1 cellular context compared by ENCODE assay signal in the genomic region with DNA sequence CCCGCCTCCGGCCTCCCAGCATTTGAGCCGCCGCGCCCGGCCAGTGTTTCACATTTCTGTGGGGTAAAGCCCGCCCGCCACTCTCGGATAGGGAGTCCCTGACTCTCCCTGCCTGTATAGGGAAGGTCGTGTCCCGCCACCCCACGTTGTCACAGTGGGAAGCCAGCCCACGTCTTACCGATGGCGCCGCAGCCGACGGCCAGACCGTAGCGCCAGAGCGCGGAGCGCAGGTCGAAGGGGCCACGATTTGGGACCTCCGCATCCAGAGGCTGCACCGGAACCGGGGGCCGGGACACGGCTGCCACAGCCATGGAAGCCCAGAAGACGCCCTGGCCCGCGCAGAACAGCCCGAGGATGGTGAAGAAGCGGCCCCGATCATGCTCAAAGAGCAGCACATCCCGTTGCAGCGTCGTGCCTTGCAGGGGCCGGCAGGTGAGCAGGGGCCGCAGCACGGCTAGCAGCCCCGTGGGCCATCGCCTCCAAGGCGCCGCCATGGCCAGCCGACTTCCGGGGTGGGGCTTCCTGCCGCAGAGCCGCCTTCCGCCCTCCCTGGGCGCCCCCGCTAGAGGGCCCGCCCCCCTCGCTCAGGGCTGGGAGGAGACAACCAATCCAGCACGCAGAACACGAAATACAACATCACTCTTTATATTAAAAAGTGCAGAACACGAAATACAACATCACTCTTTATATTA.
A peak's percentile ranks its signal among the peaks of the same experiment; 100 is the strongest.
TF ChIP-seq lines count a peak whose summit lies in the region.

A gene with protein sequence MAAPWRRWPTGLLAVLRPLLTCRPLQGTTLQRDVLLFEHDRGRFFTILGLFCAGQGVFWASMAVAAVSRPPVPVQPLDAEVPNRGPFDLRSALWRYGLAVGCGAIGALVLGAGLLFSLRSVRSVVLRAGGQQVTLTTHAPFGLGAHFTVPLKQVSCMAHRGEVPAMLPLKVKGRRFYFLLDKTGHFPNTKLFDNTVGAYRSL (minus strand): TSS at position 506 of the 692 bp plus-strand sequence. CDS start 12 bp downstream, at position 494.

TF ChIP-seq in GM12878, 131 proteins besides CTCF, POLR2A, EP300 and RAD21 (continued from another document and continues in another):
- TF ChIP-seq, protein P1, sequence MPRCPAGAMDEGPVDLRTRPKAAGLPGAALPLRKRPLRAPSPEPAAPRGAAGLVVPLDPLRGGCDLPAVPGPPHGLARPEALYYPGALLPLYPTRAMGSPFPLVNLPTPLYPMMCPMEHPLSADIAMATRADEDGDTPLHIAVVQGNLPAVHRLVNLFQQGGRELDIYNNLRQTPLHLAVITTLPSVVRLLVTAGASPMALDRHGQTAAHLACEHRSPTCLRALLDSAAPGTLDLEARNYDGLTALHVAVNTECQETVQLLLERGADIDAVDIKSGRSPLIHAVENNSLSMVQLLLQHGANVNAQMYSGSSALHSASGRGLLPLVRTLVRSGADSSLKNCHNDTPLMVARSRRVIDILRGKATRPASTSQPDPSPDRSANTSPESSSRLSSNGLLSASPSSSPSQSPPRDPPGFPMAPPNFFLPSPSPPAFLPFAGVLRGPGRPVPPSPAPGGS (IDR thresholded peaks at IDR 0.05; ENCODE audit: borderline replicate concordance, insufficient read depth, low read depth, low read length, poor library complexity, severe bottlenecking) = peak; percentile 94
- TF ChIP-seq, protein P2, sequence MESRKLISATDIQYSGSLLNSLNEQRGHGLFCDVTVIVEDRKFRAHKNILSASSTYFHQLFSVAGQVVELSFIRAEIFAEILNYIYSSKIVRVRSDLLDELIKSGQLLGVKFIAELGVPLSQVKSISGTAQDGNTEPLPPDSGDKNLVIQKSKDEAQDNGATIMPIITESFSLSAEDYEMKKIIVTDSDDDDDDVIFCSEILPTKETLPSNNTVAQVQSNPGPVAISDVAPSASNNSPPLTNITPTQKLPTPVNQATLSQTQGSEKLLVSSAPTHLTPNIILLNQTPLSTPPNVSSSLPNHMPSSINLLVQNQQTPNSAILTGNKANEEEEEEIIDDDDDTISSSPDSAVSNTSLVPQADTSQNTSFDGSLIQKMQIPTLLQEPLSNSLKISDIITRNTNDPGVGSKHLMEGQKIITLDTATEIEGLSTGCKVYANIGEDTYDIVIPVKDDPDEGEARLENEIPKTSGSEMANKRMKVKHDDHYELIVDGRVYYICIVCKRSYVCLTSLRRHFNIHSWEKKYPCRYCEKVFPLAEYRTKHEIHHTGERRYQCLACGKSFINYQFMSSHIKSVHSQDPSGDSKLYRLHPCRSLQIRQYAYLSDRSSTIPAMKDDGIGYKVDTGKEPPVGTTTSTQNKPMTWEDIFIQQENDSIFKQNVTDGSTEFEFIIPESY (IDR thresholded peaks at IDR 0.05) = no peak
- TF ChIP-seq, protein P3, sequence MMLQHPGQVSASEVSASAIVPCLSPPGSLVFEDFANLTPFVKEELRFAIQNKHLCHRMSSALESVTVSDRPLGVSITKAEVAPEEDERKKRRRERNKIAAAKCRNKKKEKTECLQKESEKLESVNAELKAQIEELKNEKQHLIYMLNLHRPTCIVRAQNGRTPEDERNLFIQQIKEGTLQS (IDR thresholded peaks at IDR 0.05; ENCODE audit: borderline replicate concordance, extremely low read depth, low read depth, low read length) = no peak
- TF ChIP-seq CHD2 (IDR thresholded peaks at IDR 0.05; ENCODE audit: borderline replicate concordance, low read depth, low read length) = no peak
- TF ChIP-seq, protein P4, sequence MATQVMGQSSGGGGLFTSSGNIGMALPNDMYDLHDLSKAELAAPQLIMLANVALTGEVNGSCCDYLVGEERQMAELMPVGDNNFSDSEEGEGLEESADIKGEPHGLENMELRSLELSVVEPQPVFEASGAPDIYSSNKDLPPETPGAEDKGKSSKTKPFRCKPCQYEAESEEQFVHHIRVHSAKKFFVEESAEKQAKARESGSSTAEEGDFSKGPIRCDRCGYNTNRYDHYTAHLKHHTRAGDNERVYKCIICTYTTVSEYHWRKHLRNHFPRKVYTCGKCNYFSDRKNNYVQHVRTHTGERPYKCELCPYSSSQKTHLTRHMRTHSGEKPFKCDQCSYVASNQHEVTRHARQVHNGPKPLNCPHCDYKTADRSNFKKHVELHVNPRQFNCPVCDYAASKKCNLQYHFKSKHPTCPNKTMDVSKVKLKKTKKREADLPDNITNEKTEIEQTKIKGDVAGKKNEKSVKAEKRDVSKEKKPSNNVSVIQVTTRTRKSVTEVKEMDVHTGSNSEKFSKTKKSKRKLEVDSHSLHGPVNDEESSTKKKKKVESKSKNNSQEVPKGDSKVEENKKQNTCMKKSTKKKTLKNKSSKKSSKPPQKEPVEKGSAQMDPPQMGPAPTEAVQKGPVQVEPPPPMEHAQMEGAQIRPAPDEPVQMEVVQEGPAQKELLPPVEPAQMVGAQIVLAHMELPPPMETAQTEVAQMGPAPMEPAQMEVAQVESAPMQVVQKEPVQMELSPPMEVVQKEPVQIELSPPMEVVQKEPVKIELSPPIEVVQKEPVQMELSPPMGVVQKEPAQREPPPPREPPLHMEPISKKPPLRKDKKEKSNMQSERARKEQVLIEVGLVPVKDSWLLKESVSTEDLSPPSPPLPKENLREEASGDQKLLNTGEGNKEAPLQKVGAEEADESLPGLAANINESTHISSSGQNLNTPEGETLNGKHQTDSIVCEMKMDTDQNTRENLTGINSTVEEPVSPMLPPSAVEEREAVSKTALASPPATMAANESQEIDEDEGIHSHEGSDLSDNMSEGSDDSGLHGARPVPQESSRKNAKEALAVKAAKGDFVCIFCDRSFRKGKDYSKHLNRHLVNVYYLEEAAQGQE (IDR thresholded peaks at IDR 0.05; ENCODE audit: low read depth, low read length) = no peak
- TF ChIP-seq TBL1XR1 (IDR thresholded peaks at IDR 0.05; ENCODE audit: low read depth, low read length) = no peak
- peak; percentile 43 for TF ChIP-seq DPF2 (IDR thresholded peaks at IDR 0.05)
- no peak for TF ChIP-seq ESRRA (IDR thresholded peaks at IDR 0.05; ENCODE audit: low read length)
- no peak for TF ChIP-seq ZSCAN29 (IDR thresholded peaks at IDR 0.05)
- no peak for TF ChIP-seq MEF2B (IDR thresholded peaks at IDR 0.05; ENCODE audit: partially characterized antibody, poor library complexity, severe bottlenecking)
- TF ChIP-seq, protein P5, sequence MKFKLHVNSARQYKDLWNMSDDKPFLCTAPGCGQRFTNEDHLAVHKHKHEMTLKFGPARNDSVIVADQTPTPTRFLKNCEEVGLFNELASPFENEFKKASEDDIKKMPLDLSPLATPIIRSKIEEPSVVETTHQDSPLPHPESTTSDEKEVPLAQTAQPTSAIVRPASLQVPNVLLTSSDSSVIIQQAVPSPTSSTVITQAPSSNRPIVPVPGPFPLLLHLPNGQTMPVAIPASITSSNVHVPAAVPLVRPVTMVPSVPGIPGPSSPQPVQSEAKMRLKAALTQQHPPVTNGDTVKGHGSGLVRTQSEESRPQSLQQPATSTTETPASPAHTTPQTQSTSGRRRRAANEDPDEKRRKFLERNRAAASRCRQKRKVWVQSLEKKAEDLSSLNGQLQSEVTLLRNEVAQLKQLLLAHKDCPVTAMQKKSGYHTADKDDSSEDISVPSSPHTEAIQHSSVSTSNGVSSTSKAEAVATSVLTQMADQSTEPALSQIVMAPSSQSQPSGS (IDR thresholded peaks at IDR 0.05; ENCODE audit: low read length) = no peak
- TF ChIP-seq YBX1 (IDR thresholded peaks at IDR 0.05) = no peak
- TF ChIP-seq, protein P6, sequence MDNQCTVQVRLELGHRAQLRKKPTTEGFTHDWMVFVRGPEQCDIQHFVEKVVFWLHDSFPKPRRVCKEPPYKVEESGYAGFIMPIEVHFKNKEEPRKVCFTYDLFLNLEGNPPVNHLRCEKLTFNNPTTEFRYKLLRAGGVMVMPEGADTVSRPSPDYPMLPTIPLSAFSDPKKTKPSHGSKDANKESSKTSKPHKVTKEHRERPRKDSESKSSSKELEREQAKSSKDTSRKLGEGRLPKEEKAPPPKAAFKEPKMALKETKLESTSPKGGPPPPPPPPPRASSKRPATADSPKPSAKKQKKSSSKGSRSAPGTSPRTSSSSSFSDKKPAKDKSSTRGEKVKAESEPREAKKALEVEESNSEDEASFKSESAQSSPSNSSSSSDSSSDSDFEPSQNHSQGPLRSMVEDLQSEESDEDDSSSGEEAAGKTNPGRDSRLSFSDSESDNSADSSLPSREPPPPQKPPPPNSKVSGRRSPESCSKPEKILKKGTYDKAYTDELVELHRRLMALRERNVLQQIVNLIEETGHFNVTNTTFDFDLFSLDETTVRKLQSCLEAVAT (IDR thresholded peaks at IDR 0.05) = 0 out of 2 replicates have a peak, but pooled peaks have one; percentile 7
- no peak for TF ChIP-seq CREM (IDR thresholded peaks at IDR 0.05; ENCODE audit: low read depth)
- TF ChIP-seq HDGF (IDR thresholded peaks at IDR 0.05) = no peak
- TF ChIP-seq, protein P7, sequence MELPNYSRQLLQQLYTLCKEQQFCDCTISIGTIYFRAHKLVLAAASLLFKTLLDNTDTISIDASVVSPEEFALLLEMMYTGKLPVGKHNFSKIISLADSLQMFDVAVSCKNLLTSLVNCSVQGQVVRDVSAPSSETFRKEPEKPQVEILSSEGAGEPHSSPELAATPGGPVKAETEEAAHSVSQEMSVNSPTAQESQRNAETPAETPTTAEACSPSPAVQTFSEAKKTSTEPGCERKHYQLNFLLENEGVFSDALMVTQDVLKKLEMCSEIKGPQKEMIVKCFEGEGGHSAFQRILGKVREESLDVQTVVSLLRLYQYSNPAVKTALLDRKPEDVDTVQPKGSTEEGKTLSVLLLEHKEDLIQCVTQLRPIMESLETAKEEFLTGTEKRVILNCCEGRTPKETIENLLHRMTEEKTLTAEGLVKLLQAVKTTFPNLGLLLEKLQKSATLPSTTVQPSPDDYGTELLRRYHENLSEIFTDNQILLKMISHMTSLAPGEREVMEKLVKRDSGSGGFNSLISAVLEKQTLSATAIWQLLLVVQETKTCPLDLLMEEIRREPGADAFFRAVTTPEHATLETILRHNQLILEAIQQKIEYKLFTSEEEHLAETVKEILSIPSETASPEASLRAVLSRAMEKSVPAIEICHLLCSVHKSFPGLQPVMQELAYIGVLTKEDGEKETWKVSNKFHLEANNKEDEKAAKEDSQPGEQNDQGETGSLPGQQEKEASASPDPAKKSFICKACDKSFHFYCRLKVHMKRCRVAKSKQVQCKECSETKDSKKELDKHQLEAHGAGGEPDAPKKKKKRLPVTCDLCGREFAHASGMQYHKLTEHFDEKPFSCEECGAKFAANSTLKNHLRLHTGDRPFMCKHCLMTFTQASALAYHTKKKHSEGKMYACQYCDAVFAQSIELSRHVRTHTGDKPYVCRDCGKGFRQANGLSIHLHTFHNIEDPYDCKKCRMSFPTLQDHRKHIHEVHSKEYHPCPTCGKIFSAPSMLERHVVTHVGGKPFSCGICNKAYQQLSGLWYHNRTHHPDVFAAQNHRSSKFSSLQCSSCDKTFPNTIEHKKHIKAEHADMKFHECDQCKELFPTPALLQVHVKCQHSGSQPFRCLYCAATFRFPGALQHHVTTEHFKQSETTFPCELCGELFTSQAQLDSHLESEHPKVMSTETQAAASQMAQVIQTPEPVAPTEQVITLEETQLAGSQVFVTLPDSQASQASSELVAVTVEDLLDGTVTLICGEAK (IDR thresholded peaks at IDR 0.05; ENCODE audit: borderline replicate concordance) = peak; percentile 80
- no peak for TF ChIP-seq STAT3 (IDR thresholded peaks at IDR 0.05; ENCODE audit: low read depth, low read length)
- TF ChIP-seq EED (IDR thresholded peaks at IDR 0.05; ENCODE audit: low read depth) = 0 out of 2 replicates have a peak, but pooled peaks have one; percentile 12
- TF ChIP-seq, protein P8, sequence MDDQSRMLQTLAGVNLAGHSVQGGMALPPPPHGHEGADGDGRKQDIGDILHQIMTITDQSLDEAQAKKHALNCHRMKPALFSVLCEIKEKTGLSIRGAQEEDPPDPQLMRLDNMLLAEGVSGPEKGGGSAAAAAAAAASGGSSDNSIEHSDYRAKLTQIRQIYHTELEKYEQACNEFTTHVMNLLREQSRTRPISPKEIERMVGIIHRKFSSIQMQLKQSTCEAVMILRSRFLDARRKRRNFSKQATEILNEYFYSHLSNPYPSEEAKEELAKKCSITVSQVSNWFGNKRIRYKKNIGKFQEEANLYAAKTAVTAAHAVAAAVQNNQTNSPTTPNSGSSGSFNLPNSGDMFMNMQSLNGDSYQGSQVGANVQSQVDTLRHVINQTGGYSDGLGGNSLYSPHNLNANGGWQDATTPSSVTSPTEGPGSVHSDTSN (IDR thresholded peaks at IDR 0.05; ENCODE audit: insufficient replicate concordance, low read depth, low read length) = peak; percentile 13
- 0 out of 2 replicates have a peak, but pooled peaks have one; percentile 34 for TF ChIP-seq MYB (IDR thresholded peaks at IDR 0.05; ENCODE audit: borderline replicate concordance, low read depth, low read length)
- no peak for TF ChIP-seq SREBF1 (IDR thresholded peaks at IDR 0.05; ENCODE audit: low read length)
- TF ChIP-seq, protein P9, sequence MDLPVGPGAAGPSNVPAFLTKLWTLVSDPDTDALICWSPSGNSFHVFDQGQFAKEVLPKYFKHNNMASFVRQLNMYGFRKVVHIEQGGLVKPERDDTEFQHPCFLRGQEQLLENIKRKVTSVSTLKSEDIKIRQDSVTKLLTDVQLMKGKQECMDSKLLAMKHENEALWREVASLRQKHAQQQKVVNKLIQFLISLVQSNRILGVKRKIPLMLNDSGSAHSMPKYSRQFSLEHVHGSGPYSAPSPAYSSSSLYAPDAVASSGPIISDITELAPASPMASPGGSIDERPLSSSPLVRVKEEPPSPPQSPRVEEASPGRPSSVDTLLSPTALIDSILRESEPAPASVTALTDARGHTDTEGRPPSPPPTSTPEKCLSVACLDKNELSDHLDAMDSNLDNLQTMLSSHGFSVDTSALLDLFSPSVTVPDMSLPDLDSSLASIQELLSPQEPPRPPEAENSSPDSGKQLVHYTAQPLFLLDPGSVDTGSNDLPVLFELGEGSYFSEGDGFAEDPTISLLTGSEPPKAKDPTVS (IDR thresholded peaks at IDR 0.05; ENCODE audit: low read depth, low read length) = no peak
- TF ChIP-seq, protein P10, sequence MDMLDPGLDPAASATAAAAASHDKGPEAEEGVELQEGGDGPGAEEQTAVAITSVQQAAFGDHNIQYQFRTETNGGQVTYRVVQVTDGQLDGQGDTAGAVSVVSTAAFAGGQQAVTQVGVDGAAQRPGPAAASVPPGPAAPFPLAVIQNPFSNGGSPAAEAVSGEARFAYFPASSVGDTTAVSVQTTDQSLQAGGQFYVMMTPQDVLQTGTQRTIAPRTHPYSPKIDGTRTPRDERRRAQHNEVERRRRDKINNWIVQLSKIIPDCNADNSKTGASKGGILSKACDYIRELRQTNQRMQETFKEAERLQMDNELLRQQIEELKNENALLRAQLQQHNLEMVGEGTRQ (IDR thresholded peaks at IDR 0.05; ENCODE audit: borderline replicate concordance, low read depth, low read length) = no peak
- TF ChIP-seq LARP7 (IDR thresholded peaks at IDR 0.05) = peak; percentile 85
- TF ChIP-seq RB1 (IDR thresholded peaks at IDR 0.05; ENCODE audit: borderline replicate concordance) = 0 out of 2 replicates have a peak, but pooled peaks have one; percentile 23
- TF ChIP-seq NR2C2 (IDR thresholded peaks at IDR 0.05; ENCODE audit: borderline replicate concordance, control insufficient read depth, insufficient read length, low read depth) = no peak
- peak; percentile 43; the same call in 1 of the 2 replicates for TF ChIP-seq HCFC1 (IDR thresholded peaks at IDR 0.05; ENCODE audit: low read length)
- TF ChIP-seq CBX5 (IDR thresholded peaks at IDR 0.05; ENCODE audit: low read depth) = no peak
- no peak for TF ChIP-seq RFX5 (IDR thresholded peaks at IDR 0.05; ENCODE audit: low read depth, low read length)
- TF ChIP-seq PML (IDR thresholded peaks at IDR 0.05; ENCODE audit: low read length) = peak; percentile 85
